In genomic region chr17:82232876-82233785, GRCh38 we compare ENCODE assay signal across 1 cellular context.
TF ChIP-seq lines count a peak whose summit lies in the region.

No MANE protein-coding gene starts in this region.

TF ChIP-seq in HepG2, 621 proteins besides CTCF, POLR2A, EP300 and RAD21 (continued from another document):
- TF ChIP-seq ZNF687 (CRISPR knock-in tag; IDR thresholded peaks at IDR 0.05) (peak; percentile 33; the same call in 1 of the 2 replicates), PRPF4 (IDR thresholded peaks at IDR 0.05; ENCODE audit: low read depth, low read length, poor library complexity, severe bottlenecking) (peak; percentile 4), ZNF362 (CRISPR knock-in tag; IDR thresholded peaks at IDR 0.05; ENCODE audit: borderline replicate concordance) (no peak), ARNT (IDR thresholded peaks at IDR 0.05) (no peak), NR0B2 (CRISPR knock-in tag; IDR thresholded peaks at IDR 0.05) (no peak), SRSF1 (optimal IDR thresholded peaks at IDR 0.05; ENCODE audit: low read depth, low read length) (peak; percentile 38), HDAC6 (IDR thresholded peaks at IDR 0.05; ENCODE audit: low read depth, low read length) (no peak)
